In genomic region chr4:84804126-84804525, GRCh38 we compare ENCODE assay signal across 15 cellular contexts.
A peak's percentile ranks its signal among the peaks of the same experiment; 100 is the strongest.
DNase-seq lines count a peak whose midpoint lies in the region; ATAC-seq and TF ChIP-seq lines count a peak whose summit lies in the region.
"Had no signal": no experiment of that assay in that cellular context is flagged by ENCODE, and none has a peak within 500 bp of the region (broad histone marks: within the 10 kb centered on the region; RNA-seq: fewer than 3 reads in every experiment).

No MANE protein-coding gene starts in this region.

- ATAC-seq in GM19467 (IDR thresholded peaks at IDR 0.05; ENCODE audit: unreplicated experiment), result no peak
- ATAC-seq in HG03025 (IDR thresholded peaks at IDR 0.05; ENCODE audit: low FRiP score, unreplicated experiment), result no peak
- ATAC-seq in GM18505 (IDR thresholded peaks at IDR 0.05; ENCODE audit: unreplicated experiment), result no peak
- ATAC-seq in upper lobe of left lung (ENCODE audit: low FRiP score in 2 of 2), result no peak

- peak overlapping the region; percentile 53 for H3K4me3 ChIP-seq in adipocyte (ENCODE audit: low read length)
- H3K4me3 ChIP-seq in upper lobe of left lung, result no peak overlapping the region
- H3K4me3 ChIP-seq: ascending aorta, esophagus squamous epithelium had no signal

- H3K9ac ChIP-seq in adipocyte (ENCODE audit: low read length), result peak overlapping the region; percentile 28

- H3K9me3 ChIP-seq in adipocyte (ENCODE audit: control insufficient read depth, low read length) (no peaks in the 10 kb centered on the region), upper lobe of left lung (no peaks in the 10 kb centered on the region)
- H3K9me3 ChIP-seq: ascending aorta, BE2C, esophagus squamous epithelium had no signal

- peaks cover 50% of the 10 kb centered on the region for H3K36me3 ChIP-seq in adipocyte (ENCODE audit: control insufficient read depth, insufficient read depth, low read length, severe bottlenecking)
- peaks cover 0 to 40% (median 7%) of the 10 kb centered on the region in 4 donors for H3K36me3 ChIP-seq in upper lobe of left lung

- H3K4me1 ChIP-seq in adipocyte (ENCODE audit: control insufficient read depth, insufficient read depth, low read length) (peaks cover 12% of the 10 kb centered on the region), upper lobe of left lung (no peaks in the 10 kb centered on the region)
- H3K4me1 ChIP-seq: ascending aorta, BE2C, esophagus squamous epithelium had no signal

- H3K27me3 ChIP-seq in adipocyte (replicated peaks; ENCODE audit: control insufficient read depth, insufficient read depth, low read length) (no peaks in the 10 kb centered on the region), upper lobe of left lung (no peaks in the 10 kb centered on the region)
- H3K27me3 ChIP-seq: ascending aorta, BE2C, esophagus squamous epithelium had no signal

- DNase-seq in EL (peak; percentile 2), adipocyte (ENCODE audit: low read depth) (peak; percentile 66), fibroblast of peridontal ligament (ENCODE audit: extremely low read depth) (peak; percentile 69), pons (ENCODE audit: low spot score) (peak; percentile 59), upper lobe of left lung (no peak)
- DNase-seq: activated CD4-positive, alpha-beta T cell treated with anti-CD3 and anti-CD28 coated beads, Interleukin-2, amount 10 ng/mL, durations not matched to agents 7 days and 5 days; activated naive CD4-positive, alpha-beta T cell; BE2C; esophagus squamous epithelium; NCI-H2081; OCI-M1 had no signal

- no peak for TF ChIP-seq CTCF in upper lobe of left lung (IDR thresholded peaks at IDR 0.05)

- 88 to 89% methylated on average over 4 of the region's 4 CpGs for WGBS in upper lobe of left lung, 2 donors

- TF ChIP-seq POLR2A in GM18505 (IDR thresholded peaks at IDR 0.05; ENCODE audit: borderline replicate concordance, extremely low read depth, insufficient read depth, insufficient read length), result no peak
- no peak for TF ChIP-seq POLR2A in upper lobe of left lung (IDR thresholded peaks at IDR 0.05)

- H3K27ac ChIP-seq in upper lobe of left lung, result no peak overlapping the region
- H3K27ac ChIP-seq: esophagus squamous epithelium had no signal

- no peak for TF ChIP-seq EP300 in upper lobe of left lung (IDR thresholded peaks at IDR 0.05)

Comparison
In these comparisons a context has a peak if more than half of its experiments do, and no peak if none do; other contexts are left out.
1. DNase-seq: peak in EL (single experiment), adipocyte (single experiment), fibroblast of peridontal ligament (single experiment) and pons (single experiment); none in upper lobe of left lung (0 of 2).